Comparison of ENCODE assay signal across 12 cellular contexts in the genomic region with DNA sequence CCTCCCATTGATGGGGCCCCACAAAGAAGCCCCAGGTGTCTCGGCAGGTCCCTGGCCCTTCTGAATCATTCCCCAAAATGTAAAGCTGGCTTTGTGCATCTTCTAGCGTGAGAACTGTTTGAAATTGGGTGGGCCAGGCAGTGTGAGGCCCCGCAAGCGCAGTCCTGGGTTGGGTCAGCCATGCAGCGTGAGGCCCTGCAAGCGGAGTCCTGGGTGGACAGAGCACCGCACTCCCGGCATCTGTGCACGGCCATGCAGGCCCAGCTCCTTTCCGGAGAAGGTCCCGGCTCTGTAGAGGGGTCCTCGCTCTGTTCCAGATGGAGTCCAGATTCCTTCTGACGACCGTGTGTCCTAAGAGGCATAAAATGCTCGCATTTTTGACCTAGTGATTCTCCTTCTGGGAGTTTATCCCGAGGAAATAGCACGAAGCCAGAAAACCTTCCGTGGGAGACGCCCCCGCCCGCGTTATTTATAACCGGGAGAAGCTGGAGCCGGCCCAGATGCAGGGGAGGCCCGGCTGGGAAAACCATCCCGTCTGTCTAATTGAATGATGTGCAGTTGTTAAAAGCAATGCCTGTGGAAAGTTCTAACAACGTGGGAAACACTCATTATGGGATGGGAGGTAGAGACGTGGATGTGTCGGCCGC. TPM values are rescaled to one million over a fixed set of nuclear protein-coding genes. Genes with fewer than 3 reads are reported as not detected.
DNase-seq lines count a peak whose midpoint lies in the region; TF ChIP-seq lines count a peak whose summit lies in the region.
"Had no signal": no experiment of that assay in that cellular context is flagged by ENCODE, and none has a peak within 500 bp of the region (broad histone marks: within the 10 kb centered on the region; RNA-seq: fewer than 3 reads in every experiment).

No MANE protein-coding gene starts in this region.

- H2AFZ ChIP-seq in smooth muscle cell (ENCODE audit: low read depth), result peak overlapping the region; percentile 33

- peaks cover 9% of the 10 kb centered on the region for H3K27me3 Mint-ChIP-seq in endothelial cell (ENCODE audit: unreplicated experiment)
- no peaks in the 10 kb centered on the region for H3K27me3 Mint-ChIP-seq in activated CD4-positive, alpha-beta T cell treated with anti-CD3 and anti-CD28 coated beads, Interleukin-2, amount 10 ng/mL, durations not matched to agents 7 days and 5 days
- H3K27me3 Mint-ChIP-seq: CD4-positive, CD25-positive, alpha-beta regulatory T cell had no signal

- no peaks in the 10 kb centered on the region for H3K79me2 ChIP-seq in smooth muscle cell (ENCODE audit: low read depth)

- H3K36me3 Mint-ChIP-seq in endothelial cell (ENCODE audit: low read depth, unreplicated experiment), result peaks cover 13% of the 10 kb centered on the region
- H3K36me3 Mint-ChIP-seq in activated CD4-positive, alpha-beta T cell treated with anti-CD3 and anti-CD28 coated beads, Interleukin-2, amount 10 ng/mL, durations not matched to agents 7 days and 5 days (ENCODE audit: low read depth), result peaks cover 2% of the 10 kb centered on the region
- H3K36me3 Mint-ChIP-seq: CD4-positive, CD25-positive, alpha-beta regulatory T cell had no signal

- no peak overlapping the region for H3K4me3 Mint-ChIP-seq in endothelial cell (ENCODE audit: unreplicated experiment)
- H3K4me3 Mint-ChIP-seq in activated CD4-positive, alpha-beta T cell treated with anti-CD3 and anti-CD28 coated beads, Interleukin-2, amount 10 ng/mL, durations not matched to agents 7 days and 5 days, result no peak overlapping the region
- H3K4me3 Mint-ChIP-seq: CD4-positive, CD25-positive, alpha-beta regulatory T cell had no signal

- H3K4me1 Mint-ChIP-seq in endothelial cell (ENCODE audit: unreplicated experiment), result peaks cover 15% of the 10 kb centered on the region
- H3K4me1 Mint-ChIP-seq in activated CD4-positive, alpha-beta T cell treated with anti-CD3 and anti-CD28 coated beads, Interleukin-2, amount 10 ng/mL, durations not matched to agents 7 days and 5 days, result no peaks in the 10 kb centered on the region
- H3K4me1 Mint-ChIP-seq: CD4-positive, CD25-positive, alpha-beta regulatory T cell had no signal

- H3K4me1 ChIP-seq in HUES48 (ENCODE audit: control insufficient read depth, insufficient read depth, low read length) (peaks cover 11% of the 10 kb centered on the region), esophagus (ENCODE audit: control insufficient read depth in 2 of 2, insufficient read depth in 2 of 2, low read length in 1 of 2) (peaks cover 0 to 14% of the 10 kb centered on the region in 2 donors), smooth muscle cell (ENCODE audit: low read depth) (peaks cover 22% of the 10 kb centered on the region)

- H3K27me3 ChIP-seq in HUES48 (ENCODE audit: control insufficient read depth, insufficient read depth, low read length), result no peaks in the 10 kb centered on the region; the same call in 1 of the 2 replicates
- H3K27me3 ChIP-seq in esophagus (ENCODE audit: control insufficient read depth in 1 of 2, insufficient read depth in 2 of 2, low read length in 2 of 2), result no peaks in the 10 kb centered on the region
- H3K27me3 ChIP-seq in smooth muscle cell (ENCODE audit: low read depth), result no peaks in the 10 kb centered on the region

- no peaks in the 10 kb centered on the region for H3K36me3 ChIP-seq in HUES48 (ENCODE audit: control insufficient read depth, insufficient read depth, low read length)
- H3K36me3 ChIP-seq in esophagus (ENCODE audit: control insufficient read depth in 2 of 2, insufficient read depth in 2 of 2, low read length in 1 of 2), result no peaks in the 10 kb centered on the region
- no peaks in the 10 kb centered on the region for H3K36me3 ChIP-seq in smooth muscle cell (ENCODE audit: low read depth)

- DNase-seq in lung microvascular endothelial cell (ENCODE audit: low read depth in 2 of 2) (peak; percentile 48 to 56), smooth muscle cell (lab: John Stamatoyannopoulos, UW; ENCODE audit: unreplicated experiment) (no peak), endothelial cell (ENCODE audit: low spot score) (no peak), NCI-H524 (lab: John Stamatoyannopoulos, UW) (no peak)
- DNase-seq in stimulated activated CD4-positive, alpha-beta T cell treated with anti-CD3 and anti-CD28 coated beads, Interleukin-4, amount 100 ng/mL, for 4 hours, result no peak
- DNase-seq in activated CD4-positive, alpha-beta T cell treated with anti-CD3 and anti-CD28 coated beads, Interleukin-2, amount 10 ng/mL, durations not matched to agents 7 days and 5 days, result no peak
- DNase-seq: activated CD4-positive, alpha-beta T cell treated with anti-CD3 and anti-CD28 coated beads for 1 hour; activated effector memory CD4-positive, alpha-beta T cell treated with anti-CD3 and anti-CD28 coated beads, Interleukin-2, amount 50 U/mL, for 16 hours; CD4-positive, CD25-positive, alpha-beta regulatory T cell; NCI-H510A had no signal

- H3K4me2 ChIP-seq in smooth muscle cell, result peak overlapping the region; percentile 54

- H3F3A ChIP-seq in smooth muscle cell (ENCODE audit: low read depth), result no peaks in the 10 kb centered on the region

- no peak overlapping the region for H3K27ac Mint-ChIP-seq in endothelial cell (ENCODE audit: unreplicated experiment)
- H3K27ac Mint-ChIP-seq in activated CD4-positive, alpha-beta T cell treated with anti-CD3 and anti-CD28 coated beads, Interleukin-2, amount 10 ng/mL, durations not matched to agents 7 days and 5 days, result no peak overlapping the region
- H3K27ac Mint-ChIP-seq: CD4-positive, CD25-positive, alpha-beta regulatory T cell had no signal

- H4K20me1 ChIP-seq in smooth muscle cell (ENCODE audit: low read depth), result no peaks in the 10 kb centered on the region

- H3K9ac ChIP-seq in HUES48 (ENCODE audit: low read depth, low read length), result no peak overlapping the region
- H3K9ac ChIP-seq in smooth muscle cell (ENCODE audit: low read depth), result no peak overlapping the region

- peak overlapping the region; percentile 35 for H3K27ac ChIP-seq in HUES48 (ENCODE audit: low read depth, low read length)
- H3K27ac ChIP-seq in esophagus (ENCODE audit: low read depth in 2 of 2, low read length in 1 of 2), result peak overlapping the region; percentile 24 to 50
- no peak overlapping the region for H3K27ac ChIP-seq in smooth muscle cell (ENCODE audit: low read depth)

- no peak for TF ChIP-seq CTCF in smooth muscle cell (IDR thresholded peaks at IDR 0.05; ENCODE audit: borderline replicate concordance, insufficient read depth, poor library complexity, severe bottlenecking)
- TF ChIP-seq CTCF in endothelial cell (IDR thresholded peaks at IDR 0.05; ENCODE audit: unreplicated experiment), result no peak

- 54 to 63% methylated on average over 30 of the region's 30 CpGs for WGBS in esophagus, 2 donors
- 52% methylated on average over 30 of the region's 30 CpGs for WGBS in smooth muscle cell (ENCODE audit: low lambda C conversion rate)

- H3K9me3 ChIP-seq in HUES48 (ENCODE audit: control insufficient read depth, insufficient read depth, low read length), result no peaks in the 10 kb centered on the region; the same call in 1 of the 2 replicates
- H3K9me3 ChIP-seq in esophagus (ENCODE audit: control insufficient read depth in 2 of 2, insufficient read depth in 1 of 2, low read depth in 1 of 2, low read length in 1 of 2), result no peaks in the 10 kb centered on the region
- H3K9me3 ChIP-seq in smooth muscle cell (replicated peaks; ENCODE audit: low read depth), result no peaks in the 10 kb centered on the region

- CTCF ChIA-PET in activated CD4-positive, alpha-beta T cell treated with anti-CD3 and anti-CD28 coated beads, Interleukin-2, amount 10 ng/mL, durations not matched to agents 7 days and 5 days (lab: Charles Lee), result no interaction called here

- no peak overlapping the region for H3K4me3 ChIP-seq in HUES48 (ENCODE audit: low read depth, low read length)
- H3K4me3 ChIP-seq in esophagus (ENCODE audit: low read depth in 1 of 2, low read length in 2 of 2), result no peak overlapping the region
- H3K4me3 ChIP-seq in smooth muscle cell, result no peak overlapping the region

- H3K9me3 Mint-ChIP-seq in endothelial cell (ENCODE audit: unreplicated experiment), result peaks cover 4% of the 10 kb centered on the region
- peaks cover 7% of the 10 kb centered on the region for H3K9me3 Mint-ChIP-seq in activated CD4-positive, alpha-beta T cell treated with anti-CD3 and anti-CD28 coated beads, Interleukin-2, amount 10 ng/mL, durations not matched to agents 7 days and 5 days
- H3K9me3 Mint-ChIP-seq: CD4-positive, CD25-positive, alpha-beta regulatory T cell had no signal

- POLR2A ChIA-PET in activated CD4-positive, alpha-beta T cell treated with anti-CD3 and anti-CD28 coated beads, Interleukin-2, amount 10 ng/mL, durations not matched to agents 7 days and 5 days (lab: Charles Lee), result no interaction called here

RNA-seq across cellular contexts. Expression of a gene that starts 19.4 kb away (rescaled TPM):
- polyA plus RNA-seq in esophagus (10 to 100 TPM in 1 of 2 donors, 1 to 10 TPM in 1; 9.6 to 19.8 TPM), smooth muscle cell (7.2 and 11.4 TPM in 2 replicates)
- total RNA-seq in lung microvascular endothelial cell (75.2 and 76.9 TPM in 2 replicates), smooth muscle cell (7.8 and 13.2 TPM in 2 replicates), endothelial cell (ENCODE audit: unreplicated experiment) (312 TPM)
- 10 to 100 TPM; 73.6 to 74.4 TPM for total RNA-seq in activated CD4-positive, alpha-beta T cell treated with anti-CD3 and anti-CD28 coated beads, Interleukin-2, amount 10 ng/mL, durations not matched to agents 7 days and 5 days

Comparison
In these comparisons a context has a peak if more than half of its experiments do, and no peak if none do; other contexts are left out.
1. DNase-seq: peak in lung microvascular endothelial cell (2 of 2); none in smooth muscle cell (single experiment), endothelial cell (single experiment), NCI-H524 (0 of 2), stimulated activated CD4-positive, alpha-beta T cell treated with anti-CD3 and anti-CD28 coated beads, Interleukin-4, amount 100 ng/mL, for 4 hours (0 of 2) and activated CD4-positive, alpha-beta T cell treated with anti-CD3 and anti-CD28 coated beads, Interleukin-2, amount 10 ng/mL, durations not matched to agents 7 days and 5 days (single experiment).